10 cellular contexts compared by ENCODE assay signal in genomic region chr13:110023729-110024645, GRCh38.
A peak's percentile ranks its signal among the peaks of the same experiment; 100 is the strongest.
DNase-seq lines count a peak whose midpoint lies in the region; ATAC-seq, FAIRE-seq and TF ChIP-seq lines count a peak whose summit lies in the region.
"Had no signal": no experiment of that assay in that cellular context is flagged by ENCODE, and none has a peak within 500 bp of the region (broad histone marks: within the 10 kb centered on the region; RNA-seq: fewer than 3 reads in every experiment).

No MANE protein-coding gene starts in this region.

- TF ChIP-seq EP300 in GM12878 (IDR thresholded peaks at IDR 0.05; ENCODE audit: borderline replicate concordance in 1 of 2, control insufficient read depth in 1 of 2, low read depth in 2 of 2, low read length in 2 of 2): no peak

- no peak for TF ChIP-seq POLR2A in GM12878 (IDR thresholded peaks at IDR 0.05; ENCODE audit: low read depth, low read length)

- H3K4me1 ChIP-seq in GM12878 (ENCODE audit: control insufficient read depth, insufficient read depth, low read length) (no peaks in the 10 kb centered on the region), aorta (ENCODE audit: control insufficient read depth in 1 of 2, insufficient read depth in 2 of 2, low read length in 2 of 2) (peaks cover 7 to 8% of the 10 kb centered on the region in 2 donors)
- H3K4me1 ChIP-seq: thyroid gland had no signal

- no peak overlapping the region for H3K9ac ChIP-seq in GM12878 (ENCODE audit: control insufficient read depth, insufficient read depth, low read length)

- H3K27ac ChIP-seq in GM12878 (ENCODE audit: control insufficient read depth, insufficient read depth) (no peak overlapping the region), layer of hippocampus (ENCODE audit: low read depth, low read length) (peak overlapping the region; percentile 89), aorta (ENCODE audit: low read depth in 1 of 2, low read length in 2 of 2) (peak overlapping the region; percentile 93 to 95)
- H3K27ac ChIP-seq: thyroid gland had no signal

- H3K4me2 ChIP-seq in GM12878 (ENCODE audit: control insufficient read depth, insufficient read depth): no peak overlapping the region

- no peaks in the 10 kb centered on the region; the same call in 2 of the 3 replicates for H3K9me3 ChIP-seq in GM12878 (replicated peaks; ENCODE audit: control insufficient read depth, insufficient read depth, low read length)
- no peaks in the 10 kb centered on the region for H3K9me3 ChIP-seq in aorta (ENCODE audit: control insufficient read depth, low read length)
- H3K9me3 ChIP-seq: thyroid gland had no signal

- no peak overlapping the region for H3K4me3 Mint-ChIP-seq in natural killer cell

- H3K27me3 ChIP-seq in GM12878 (replicated peaks in 1 of 2; ENCODE audit: control insufficient read depth in 2 of 2, insufficient read depth in 2 of 2, low read length in 1 of 2) (no peaks in the 10 kb centered on the region), layer of hippocampus (ENCODE audit: control insufficient read depth, insufficient read depth, low read length) (no peaks in the 10 kb centered on the region), aorta (ENCODE audit: control insufficient read depth in 1 of 2, insufficient read depth in 2 of 2, low read length in 1 of 2) (no peaks in the 10 kb centered on the region)
- H3K27me3 ChIP-seq: thyroid gland had no signal

- WGBS in GM12878 (ENCODE audit: insufficient coverage, insufficient replicate concordance, low lambda C conversion rate, missing lambda C conversion rate): 31% methylated on average over 14 of the region's 14 CpGs
- WGBS in aorta, 2 donors: 2 to 5% methylated on average over 14 of the region's 14 CpGs

- TF ChIP-seq RAD21 in GM12878 (IDR thresholded peaks at IDR 0.05; ENCODE audit: insufficient read depth, low read depth, low read length): no peak

- no TSS peak for BruUV-seq in GM12878 (replicated peaks; lab: Mats Ljungman, UMichigan)

- H3K79me2 ChIP-seq in GM12878 (ENCODE audit: control insufficient read depth, insufficient read depth, low read length): no peaks in the 10 kb centered on the region

- in situ Hi-C loops in GM12878 (cut with MboI): no loop called here

- H3K36me3 ChIP-seq in GM12878 (ENCODE audit: control insufficient read depth in 2 of 2, insufficient read depth in 2 of 2, low read length in 1 of 2) (no peaks in the 10 kb centered on the region), aorta (ENCODE audit: control insufficient read depth in 1 of 2, insufficient read depth in 2 of 2, low read length in 1 of 2) (no peaks in the 10 kb centered on the region)
- H3K36me3 ChIP-seq: thyroid gland had no signal

- SMC1A ChIA-PET in GM12878 (lab: Charles Lee; ENCODE audit: uncharacterized antibody, unreplicated experiment): interaction anchor here (0.6 to 1.2 kb wide), 4 partner anchors 12 to 873 kb away, joined by 3 to 5 read pairs (median 3); no protein-coding TSS in a partner anchor

- no peak overlapping the region for H2AFZ ChIP-seq in GM12878 (ENCODE audit: control insufficient read depth, low read depth, low read length)

- no peaks in the 10 kb centered on the region for H4K20me1 ChIP-seq in GM12878 (ENCODE audit: control insufficient read depth, insufficient read depth)

- RAD21 ChIA-PET in GM12878 (lab: Charles Lee; ENCODE audit: unreplicated experiment): interaction anchor here (0.6 to 1.4 kb wide), 4 partner anchors 24 to 121 kb away, joined by 3 to 5 read pairs (median 3); no protein-coding TSS in a partner anchor

- DNase-seq in NCI-H510A treated with DMSO at 0.1 percent for 48 hours (lab: John Stamatoyannopoulos, UW) (peak; percentile 41), NCI-H510A (lab: John Stamatoyannopoulos, UW) (no peak), GM12878 (ENCODE audit: low read depth, low spot score) (no peak), aorta (peak; percentile 78 to 84), natural killer cell (no peak), GM20000 (ENCODE audit: low spot score) (no peak)
- DNase-seq: MV-4-11 had no signal

- CTCF ChIA-PET in GM12878 (lab: Yijun Ruan, JAX): interaction anchor here (0.5 kb wide), 1 partner anchor 704 kb away, joined by 3 read pairs; no protein-coding TSS in a partner anchor

- H3K9me3 Mint-ChIP-seq in natural killer cell: peaks cover 0 to 3% of the 10 kb centered on the region in 2 donors

- intact Hi-C loops in GM12878 (cut with micrococcal nuclease; ENCODE audit: unreplicated experiment): no loop called here
- intact Hi-C loops in aorta (cut with DNase I): loop anchor here (5.0 to 10.0 kb wide), 4 partner anchors 33 to 152 kb away; no protein-coding TSS in a partner anchor
- intact Hi-C loops in natural killer cell (cut with micrococcal nuclease): no loop called here

- H3K27me3 Mint-ChIP-seq in natural killer cell (ENCODE audit: low read depth in 2 of 2): peaks cover 0 to 7% of the 10 kb centered on the region in 2 donors

- ATAC-seq in GM12878 (peak; percentile 71), aorta (ENCODE audit: low FRiP score) (peak; percentile 91), esophagus mucosa (no peak), natural killer cell (no peak)

- H3K4me1 Mint-ChIP-seq in natural killer cell: no peaks in the 10 kb centered on the region

- no peak for FAIRE-seq in GM12878 (lab: Jason Lieb, UNC)

- POLR2A ChIA-PET in GM12878 (lab: Charles Lee): interaction anchor here (0.6 to 0.7 kb wide), 2 partner anchors 146 to 1344 kb away, joined by 5 to 9 read pairs; no protein-coding TSS in a partner anchor

- no peaks in the 10 kb centered on the region for H3K36me3 Mint-ChIP-seq in natural killer cell

- H3K4me3 ChIP-seq in GM12878 (no peak overlapping the region), aorta (ENCODE audit: low read length in 2 of 2) (no peak overlapping the region)
- H3K4me3 ChIP-seq: thyroid gland had no signal

- no peak overlapping the region for H3K27ac Mint-ChIP-seq in natural killer cell

- no peak for TF ChIP-seq CTCF in GM12878 (IDR thresholded peaks at IDR 0.05 in 2 of 3, conservative IDR thresholded peaks at IDR 0.05 in 1 of 3; ENCODE audit: control insufficient read depth in 2 of 3, extremely low read depth in 1 of 3, insufficient read depth in 1 of 3, low read depth in 3 of 3, low read length in 3 of 3)
- TF ChIP-seq CTCF in natural killer cell (IDR thresholded peaks at IDR 0.05): no peak
- no peak for TF ChIP-seq CTCF in GM20000 (IDR thresholded peaks at IDR 0.05; ENCODE audit: extremely low read depth, missing control alignments)

TF ChIP-seq in GM12878, 131 proteins besides CTCF, POLR2A, EP300 and RAD21:
- no peak for TF ChIP-seq POLR2AphosphoS2 (IDR thresholded peaks at IDR 0.05; ENCODE audit: low read depth, low read length)
- no peak for TF ChIP-seq SIN3A (IDR thresholded peaks at IDR 0.05; ENCODE audit: low read depth, low read length)
- peak; percentile 48; the same call in 1 of the 2 replicates for TF ChIP-seq ZBTB40 (IDR thresholded peaks at IDR 0.05; ENCODE audit: borderline replicate concordance)
- TF ChIP-seq PKNOX1 (IDR thresholded peaks at IDR 0.05): peak; percentile 34; the same call in 1 of the 2 replicates
- peak; percentile 85 for TF ChIP-seq MEF2B (IDR thresholded peaks at IDR 0.05; ENCODE audit: partially characterized antibody, poor library complexity, severe bottlenecking)
- peak; percentile 29; the same call in 1 of the 2 replicates for TF ChIP-seq ZNF384 (IDR thresholded peaks at IDR 0.05; ENCODE audit: borderline replicate concordance, low read depth, low read length)

Comparison
In these comparisons a context has a peak if more than half of its experiments do, and no peak if none do; other contexts are left out.
1. DNase-seq: peak in NCI-H510A treated with DMSO at 0.1 percent for 48 hours (single experiment) and aorta (2 of 2); none in NCI-H510A (single experiment), GM12878 (single experiment), natural killer cell (single experiment) and GM20000 (single experiment).
2. ATAC-seq: peak in GM12878 (single experiment) and aorta (single experiment); none in esophagus mucosa (single experiment) and natural killer cell (0 of 3).
3. intact Hi-C loops: an anchor here in aorta (5.0 to 10.0 kb wide); none called in GM12878 and natural killer cell.